ENCODE assay signal across 10 cellular contexts in the genomic region with DNA sequence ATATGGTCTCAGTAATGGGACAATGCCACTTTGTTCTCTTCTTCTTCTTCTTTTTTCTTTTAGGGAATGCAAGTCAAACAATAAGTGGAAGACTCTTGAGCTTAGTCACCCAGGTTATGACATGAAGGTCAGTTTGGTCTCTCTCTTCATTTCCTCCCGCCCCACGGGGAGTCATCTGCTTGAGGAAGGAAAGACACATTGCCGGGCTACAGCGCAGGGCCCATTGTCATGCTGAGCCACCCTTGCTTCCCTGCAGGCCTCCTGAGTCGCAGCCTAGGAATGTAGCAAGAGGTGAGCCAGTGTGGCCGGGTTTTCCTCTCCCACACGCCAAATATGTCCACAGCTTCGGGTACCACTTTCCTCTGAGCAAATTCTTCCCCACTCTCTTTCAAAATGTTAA. TPM values are rescaled to one million over a fixed set of nuclear protein-coding genes. Genes with fewer than 3 reads are reported as not detected.
DNase-seq lines count a peak whose midpoint lies in the region; ATAC-seq and TF ChIP-seq lines count a peak whose summit lies in the region.
"Had no signal": no experiment of that assay in that cellular context is flagged by ENCODE, and none has a peak within 500 bp of the region (broad histone marks: within the 10 kb centered on the region; RNA-seq: fewer than 3 reads in every experiment).

No MANE protein-coding gene starts in this region.

- H3K36me3 ChIP-seq in endodermal cell (ENCODE audit: control insufficient read depth, insufficient read depth, low read length) (no peaks in the 10 kb centered on the region), mesenchymal stem cell (ENCODE audit: control insufficient read depth in 1 of 2, insufficient read depth in 2 of 2, low read depth in 1 of 2, low read length in 2 of 2) (no peaks in the 10 kb centered on the region)

- no peak overlapping the region for H3K9ac ChIP-seq in endodermal cell (ENCODE audit: extremely low read depth, low read length, poor library complexity, severe bottlenecking)
- H3K9ac ChIP-seq in mesenchymal stem cell (ENCODE audit: low read length): no peak overlapping the region

- H3K27ac ChIP-seq in endodermal cell (ENCODE audit: low read depth, low read length): no peak overlapping the region
- H3K27ac ChIP-seq in mesenchymal stem cell (ENCODE audit: low read length, poor library complexity, severe bottlenecking): peak overlapping the region; percentile 55

- H4K91ac ChIP-seq in mesenchymal stem cell (ENCODE audit: low read length): no peak overlapping the region

- 37 to 40% methylated on average over 7 to 8 of the region's 8 CpGs for WGBS in endodermal cell (ENCODE audit: insufficient coverage in 1 of 2, insufficient read length in 1 of 2), 2 experiments
- 29% methylated on average over 8 of the region's 8 CpGs for WGBS in mesenchymal stem cell

- H2BK15ac ChIP-seq in mesenchymal stem cell (ENCODE audit: low read depth, poor library complexity, severe bottlenecking): no peak overlapping the region

- no peak overlapping the region for H3K14ac ChIP-seq in mesenchymal stem cell (ENCODE audit: low read length in 2 of 2)

- peak overlapping the region; percentile 85 for H3K27ac Mint-ChIP-seq in endodermal cell

- H3K79me1 ChIP-seq in mesenchymal stem cell (replicated peaks; ENCODE audit: low read length, poor library complexity, severe bottlenecking): no peaks in the 10 kb centered on the region

- H3K4me2 ChIP-seq in mesenchymal stem cell (ENCODE audit: low read length, poor library complexity, severe bottlenecking): no peak overlapping the region

- H3K4ac ChIP-seq in mesenchymal stem cell (ENCODE audit: low read depth in 1 of 2, low read length in 2 of 2): no peak overlapping the region

- H3K9me3 Mint-ChIP-seq in endodermal cell: no peaks in the 10 kb centered on the region

- peak; percentile 82 for DNase-seq in EL
- DNase-seq in NCI-H69 (lab: John Stamatoyannopoulos, UW): peak; percentile 32
- peak; percentile 91 for DNase-seq in endodermal cell
- DNase-seq in mesenchymal stem cell: peak; percentile 24
- no peak for DNase-seq in HUDEP-2 (lab: John Stamatoyannopoulos, UW; ENCODE audit: unreplicated experiment in 76 of 76)
- DNase-seq in KG1 (lab: John Stamatoyannopoulos, UW): no peak
- no peak for DNase-seq in germinal center (ENCODE audit: low spot score)
- DNase-seq: NCI-H510A; stimulated activated CD4-positive, alpha-beta T cell treated with anti-CD3 and anti-CD28 coated beads, Interleukin-2, amount 100 ng/mL, for 48 hours had no signal

- no peaks in the 10 kb centered on the region for H3K27me3 Mint-ChIP-seq in endodermal cell (ENCODE audit: insufficient read depth)

- no peak for TF ChIP-seq CTCF in endodermal cell (conservative IDR thresholded peaks at IDR 0.05)

- peaks cover 35% of the 10 kb centered on the region for H3K4me1 Mint-ChIP-seq in endodermal cell

- H3K36me3 Mint-ChIP-seq in endodermal cell (ENCODE audit: low read depth): no peaks in the 10 kb centered on the region

- peak overlapping the region; percentile 36 for H3K4me3 Mint-ChIP-seq in endodermal cell

- no peak overlapping the region for H2AK5ac ChIP-seq in mesenchymal stem cell (ENCODE audit: low read length, severe bottlenecking)

- no peak overlapping the region for H2AFZ ChIP-seq in mesenchymal stem cell (ENCODE audit: low read depth, low read length)

- H3K4me3 ChIP-seq in endodermal cell (ENCODE audit: low read length) (no peak overlapping the region), mesenchymal stem cell (ENCODE audit: insufficient read depth in 1 of 2, low read depth in 1 of 2, low read length in 2 of 2) (no peak overlapping the region)

- H2BK5ac ChIP-seq in mesenchymal stem cell (ENCODE audit: low read depth, low read length, poor library complexity, severe bottlenecking): no peak overlapping the region

- peak overlapping the region in 1 of 2 experiments; percentile 48 for H3K18ac ChIP-seq in mesenchymal stem cell (ENCODE audit: low read depth in 1 of 2, low read length in 2 of 2)

- H2BK12ac ChIP-seq in mesenchymal stem cell (ENCODE audit: low read length in 2 of 2): no peak overlapping the region

- ATAC-seq in HG02610 (IDR thresholded peaks at IDR 0.05; ENCODE audit: unreplicated experiment): no peak

- H4K8ac ChIP-seq in mesenchymal stem cell (ENCODE audit: low read length): peak overlapping the region; percentile 7

- H3K4me1 ChIP-seq in endodermal cell (ENCODE audit: control insufficient read depth, insufficient read depth, low read length): peaks cover 2% of the 10 kb centered on the region
- H3K4me1 ChIP-seq in mesenchymal stem cell (ENCODE audit: control insufficient read depth, insufficient read depth, low read depth, low read length): peaks cover 4% of the 10 kb centered on the region

- no peak overlapping the region for H3K23ac ChIP-seq in mesenchymal stem cell (ENCODE audit: low read length in 2 of 2)

- H3K9me3 ChIP-seq in endodermal cell (ENCODE audit: control insufficient read depth, low read length): no peaks in the 10 kb centered on the region
- H3K9me3 ChIP-seq in mesenchymal stem cell (ENCODE audit: control insufficient read depth, low read length): no peaks in the 10 kb centered on the region

- H2BK120ac ChIP-seq in mesenchymal stem cell (ENCODE audit: low read depth, low read length): no peak overlapping the region

- H3K27me3 ChIP-seq in endodermal cell (ENCODE audit: control insufficient read depth, insufficient read depth, low read length, poor library complexity, severe bottlenecking) (no peaks in the 10 kb centered on the region), mesenchymal stem cell (ENCODE audit: control insufficient read depth in 1 of 2, insufficient read depth in 1 of 2, low read length in 2 of 2) (no peaks in the 10 kb centered on the region)

RNA-seq across cellular contexts. Expression of a gene that starts 47.6 kb away (rescaled TPM):
- 10 to 100 TPM; 24.7 to 27.3 TPM for total RNA-seq in endodermal cell
- 12.1 TPM for polyA plus RNA-seq in endodermal cell (2013, experiment 1 of 2)
- 12.1 TPM for polyA plus RNA-seq in endodermal cell (2013, experiment 2 of 2)
- 9.5 TPM for polyA plus RNA-seq in mesenchymal stem cell (2013, experiment 1 of 2)
- polyA plus RNA-seq in mesenchymal stem cell (2013, experiment 2 of 2): 10.1 TPM

Comparison
In these comparisons a context has a peak if more than half of its experiments do, and no peak if none do; other contexts are left out.
1. DNase-seq: peak in EL (single experiment), NCI-H69 (single experiment), endodermal cell (single experiment) and mesenchymal stem cell (single experiment); none in HUDEP-2 (0 of 76), KG1 (single experiment) and germinal center (single experiment).